In the genomic region with DNA sequence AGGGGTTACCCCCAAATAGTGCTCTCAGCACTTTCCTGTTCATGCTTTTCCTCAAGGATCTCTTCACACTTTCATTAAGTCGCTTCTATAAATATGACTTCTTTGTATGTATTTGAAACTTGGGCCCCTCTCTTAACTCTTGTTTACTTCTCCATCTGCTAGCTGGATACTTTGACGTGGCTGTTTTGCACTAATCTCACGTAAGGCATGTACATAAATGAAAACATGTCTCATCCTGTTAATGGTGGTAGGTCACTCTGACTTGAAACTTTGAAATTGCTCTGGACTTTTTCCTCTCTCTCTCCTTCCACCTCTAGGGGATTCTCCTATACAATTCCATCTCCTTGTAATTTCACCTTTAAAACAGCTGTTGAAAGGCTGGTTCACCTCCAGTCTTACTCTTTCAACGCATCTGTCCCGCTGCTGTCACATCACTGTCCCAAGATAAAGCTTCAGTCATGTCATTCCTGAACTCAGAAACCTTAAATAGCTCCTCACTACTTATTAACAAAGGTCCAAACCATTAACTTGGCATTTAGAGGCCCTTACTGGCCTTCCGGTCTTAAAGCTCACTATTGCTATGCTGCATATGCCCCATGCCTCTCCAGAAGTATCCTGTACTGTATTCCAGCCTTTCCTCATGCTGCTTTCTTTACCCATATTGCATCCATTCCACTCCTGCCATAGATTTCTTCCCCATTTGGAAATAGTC, we compare ENCODE assay signal across 8 cellular contexts. TPM values are rescaled to one million over a fixed set of nuclear protein-coding genes. Genes with fewer than 3 reads are reported as not detected.
DNase-seq lines count a peak whose midpoint lies in the region; ATAC-seq and TF ChIP-seq lines count a peak whose summit lies in the region.

No MANE protein-coding gene starts in this region.

- peak overlapping the region; percentile 90 to 99 for H3K4me3 Mint-ChIP-seq in CD14-positive monocyte
- H3K4me3 Mint-ChIP-seq in nephron: peak overlapping the region; percentile 95 to 97 (median 95)

- peak overlapping the region; percentile 98 for H3K27ac ChIP-seq in duodenal mucosa (ENCODE audit: low read depth, low read length)

- peak overlapping the region; percentile 99 for H3K9ac ChIP-seq in duodenal mucosa (ENCODE audit: low read depth in 1 of 2, low read length in 2 of 2)

- H3K9me3 Mint-ChIP-seq in CD14-positive monocyte (no peaks in the 10 kb centered on the region), nephron (peaks cover under 1% of the 10 kb centered on the region)

- H3K27me3 Mint-ChIP-seq in CD14-positive monocyte (ENCODE audit: low read depth in 3 of 3) (peaks cover 0 to 2% (median 0%) of the 10 kb centered on the region in 3 donors), nephron (ENCODE audit: low read depth) (no peaks in the 10 kb centered on the region)

- intact Hi-C loops in CD14-positive monocyte (cut with micrococcal nuclease): loop anchor here in 1 of 2 donors (10.0 kb wide), 1 partner anchor 46 kb away; the partner anchor contains the start of gene SQOR

- no peak for TF ChIP-seq CTCF in CD14-positive monocyte (IDR thresholded peaks at IDR 0.05)
- no peak for TF ChIP-seq CTCF in NB4 (IDR thresholded peaks at IDR 0.05; ENCODE audit: low read depth, low read length)
- TF ChIP-seq CTCF in nephron (IDR thresholded peaks at IDR 0.05; ENCODE audit: unreplicated experiment in 3 of 3): no peak

- H3K36me3 Mint-ChIP-seq in CD14-positive monocyte: peaks cover 15 to 17% of the 10 kb centered on the region in 2 donors
- H3K36me3 Mint-ChIP-seq in nephron (ENCODE audit: low read depth): peaks cover 10% of the 10 kb centered on the region

- H3K4me1 ChIP-seq in duodenal mucosa (ENCODE audit: control insufficient read depth in 1 of 2, insufficient read depth in 2 of 2, low read length in 2 of 2): peaks cover 27 to 28% of the 10 kb centered on the region in 2 donors

- ATAC-seq in GM18867 (IDR thresholded peaks at IDR 0.05; ENCODE audit: unreplicated experiment) (no peak), HG02759 (IDR thresholded peaks at IDR 0.05; ENCODE audit: unreplicated experiment) (no peak), GM19463 (IDR thresholded peaks at IDR 0.05; ENCODE audit: unreplicated experiment) (no peak)

- no peak for DNase-seq in CD14-positive monocyte (ENCODE audit: low spot score)
- peak; percentile 16 for DNase-seq in NB4 (ENCODE audit: low read depth)
- no peak for DNase-seq in 8988T

- no peak for TF ChIP-seq POLR2A in NB4 (IDR thresholded peaks at IDR 0.05; ENCODE audit: extremely low read depth, insufficient read length)

- H3K27me3 ChIP-seq in duodenal mucosa (ENCODE audit: control insufficient read depth in 1 of 2, insufficient read depth in 2 of 2, low read length in 2 of 2): no peaks in the 10 kb centered on the region

- peaks cover 41% of the 10 kb centered on the region for H3K4me1 Mint-ChIP-seq in CD14-positive monocyte
- peaks cover 23% of the 10 kb centered on the region for H3K4me1 Mint-ChIP-seq in nephron

- H3K9me3 ChIP-seq in duodenal mucosa (ENCODE audit: control insufficient read depth in 1 of 2, low read length in 2 of 2): no peaks in the 10 kb centered on the region

- peak overlapping the region; percentile 100 for H3K27ac Mint-ChIP-seq in CD14-positive monocyte
- peak overlapping the region; percentile 100 for H3K27ac Mint-ChIP-seq in nephron

- H3K36me3 ChIP-seq in duodenal mucosa (ENCODE audit: control insufficient read depth in 1 of 2, insufficient read depth in 2 of 2, low read length in 2 of 2): peaks cover 0 to 3% of the 10 kb centered on the region in 2 donors

- H3K4me3 ChIP-seq in NB4 (ENCODE audit: low read depth, low read length) (peak overlapping the region; percentile 92), duodenal mucosa (ENCODE audit: low read depth in 1 of 2, low read length in 2 of 2) (peak overlapping the region; percentile 94 to 96)

RNA-seq across cellular contexts. Expression of gene BLOC1S6, which starts 1.2 kb away (rescaled TPM):
- 10 to 100 TPM; 47.9 to 54.9 TPM for polyA plus RNA-seq in CD14-positive monocyte

RNA-seq across cellular contexts. Expression of gene SQOR, which starts 46.5 kb away (rescaled TPM):
- polyA plus RNA-seq in CD14-positive monocyte: 100 to 1,000 TPM; 232 to 292 TPM
